ENCODE assay signal across 24 cellular contexts in the genomic region with DNA sequence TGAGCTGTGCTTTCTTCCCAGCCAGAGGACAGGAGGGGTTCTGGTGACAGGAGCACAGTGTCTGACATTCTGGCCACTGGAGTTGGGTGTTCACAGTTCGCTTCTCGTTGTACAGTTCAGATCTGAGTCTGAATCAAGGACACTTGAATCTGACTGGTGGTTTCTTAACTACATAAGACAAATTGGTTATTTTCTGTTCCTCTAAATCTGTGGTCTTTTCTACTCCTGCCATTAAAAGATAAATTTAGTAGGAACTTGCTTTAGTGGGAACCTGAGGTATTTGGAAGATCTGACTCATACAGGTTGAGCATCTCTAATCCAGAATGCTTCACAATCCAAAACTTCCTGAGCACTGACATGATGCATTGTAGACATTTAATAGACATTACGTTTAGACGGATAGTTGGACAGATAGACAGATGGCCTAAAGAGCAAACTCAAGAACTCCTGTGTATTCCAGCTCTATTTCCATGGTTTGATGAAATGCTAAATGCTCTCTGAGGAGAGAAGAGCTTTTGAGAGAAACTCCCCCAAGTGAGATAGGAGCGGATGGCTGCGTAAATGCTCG.
DNase-seq lines count a peak whose midpoint lies in the region; ATAC-seq and TF ChIP-seq lines count a peak whose summit lies in the region.
"Had no signal": no experiment of that assay in that cellular context is flagged by ENCODE, and none has a peak within 500 bp of the region (broad histone marks: within the 10 kb centered on the region; RNA-seq: fewer than 3 reads in every experiment).

No MANE protein-coding gene starts in this region.

- no peak for TF ChIP-seq POLR2A in gastrocnemius medialis (IDR thresholded peaks at IDR 0.05)
- no peak for TF ChIP-seq POLR2A in breast epithelium (IDR thresholded peaks at IDR 0.05)

- TF ChIP-seq CTCF in GM12864 (IDR thresholded peaks at IDR 0.05; ENCODE audit: low read depth, low read length, missing control alignments) = no peak
- no peak for TF ChIP-seq CTCF in gastrocnemius medialis (IDR thresholded peaks at IDR 0.05 in 4 of 5, conservative IDR thresholded peaks at IDR 0.05 in 1 of 5)
- no peak for TF ChIP-seq CTCF in breast epithelium (IDR thresholded peaks at IDR 0.05)

- peak overlapping the region; percentile 72 to 82 (median 75) for H3K27ac ChIP-seq in gastrocnemius medialis
- no peak overlapping the region for H3K27ac ChIP-seq in breast epithelium
- H3K27ac ChIP-seq: cardiac muscle cell, suprapubic skin had no signal

- H3K4me3 ChIP-seq in GM12864 (ENCODE audit: low read depth, low read length) (peak overlapping the region; percentile 33), gastrocnemius medialis (no peak overlapping the region), breast epithelium (no peak overlapping the region)
- H3K4me3 ChIP-seq: cardiac muscle cell, lung, suprapubic skin had no signal

- DNase-seq in GM12864 (ENCODE audit: low read depth) (no peak), gastrocnemius medialis (no peak), breast epithelium (ENCODE audit: low spot score in 2 of 2) (no peak)
- no peak for DNase-seq in activated T-helper 1 cell treated with anti-CD3 and anti-CD28 coated beads, Interleukin-12 subunit alpha, Interleukin-12 subunit beta, Interleukin-2, Interleukin-4 antibody, amounts not matched to agents 30 ng/mL and 10 ng/mL and 1 ng/mL, durations not matched to agents 14 hours and 24 hours and 36 hours (ENCODE audit: low spot score)
- DNase-seq: AML-193; DMS 273 treated with DMSO at 0.1 percent for 48 hours; effector CD8-positive, alpha-beta T cell; HCEC 1CT; islet precursor cell; KG1; naive thymus-derived CD4-positive, alpha-beta T cell; NCI-H1105; NCI-H2107; NCI-H510A treated with DMSO at 0.1 percent for 48 hours; PC-3; stimulated activated CD4-positive, alpha-beta T cell treated with anti-CD3 and anti-CD28 coated beads, Interleukin-4, amount 100 ng/mL, for 4 hours had no signal

- in situ Hi-C loops in gastrocnemius medialis (cut with MboI; ENCODE audit: low sequenced_read_pairs in 4 of 4) = loop anchor here in 2 of 4 donors (5.0 to 25.0 kb wide), 4 partner anchors 78 to 303 kb away; no protein-coding TSS in a partner anchor

- no peak overlapping the region for H3K4me3 Mint-ChIP-seq in activated T-helper 1 cell treated with anti-CD3 and anti-CD28 coated beads, Interleukin-12 subunit alpha, Interleukin-12 subunit beta, Interleukin-2, Interleukin-4 antibody, amounts not matched to agents 30 ng/mL and 10 ng/mL and 1 ng/mL, durations not matched to agents 14 hours and 24 hours and 36 hours
- H3K4me3 Mint-ChIP-seq: activated T-helper 17 cell treated with anti-CD3 and anti-CD28 coated beads, Interleukin-2, amount 50 U/mL, for 72 hours; naive thymus-derived CD4-positive, alpha-beta T cell; T-helper 2 cell treated with Interferon-gamma antibody and Interleukin-4, amounts not matched to agents 5 μg/mL and 100 μg/mL, for 36 hours had no signal

- H3K9me3 Mint-ChIP-seq in activated T-helper 1 cell treated with anti-CD3 and anti-CD28 coated beads, Interleukin-12 subunit alpha, Interleukin-12 subunit beta, Interleukin-2, Interleukin-4 antibody, amounts not matched to agents 30 ng/mL and 10 ng/mL and 1 ng/mL, durations not matched to agents 14 hours and 24 hours and 36 hours = no peaks in the 10 kb centered on the region
- H3K9me3 Mint-ChIP-seq: activated T-helper 17 cell treated with anti-CD3 and anti-CD28 coated beads, Interleukin-2, amount 50 U/mL, for 72 hours; naive thymus-derived CD4-positive, alpha-beta T cell; T-helper 2 cell treated with Interferon-gamma antibody and Interleukin-4, amounts not matched to agents 5 μg/mL and 100 μg/mL, for 36 hours had no signal

- ATAC-seq in GM21576 (IDR thresholded peaks at IDR 0.05; ENCODE audit: unreplicated experiment) (peak; percentile 23), gastrocnemius medialis (no peak), HG03095 (IDR thresholded peaks at IDR 0.05; ENCODE audit: unreplicated experiment) (no peak), HG02938 (IDR thresholded peaks at IDR 0.05; ENCODE audit: unreplicated experiment) (no peak)
- ATAC-seq: activated T-helper 17 cell treated with anti-CD3 and anti-CD28 coated beads, Interleukin-2, amount 50 U/mL, for 72 hours; naive thymus-derived CD4-positive, alpha-beta T cell; PC-3 had no signal

- intact Hi-C loops in activated T-helper 1 cell treated with anti-CD3 and anti-CD28 coated beads, Interleukin-12 subunit alpha, Interleukin-12 subunit beta, Interleukin-2, Interleukin-4 antibody, amounts not matched to agents 30 ng/mL and 10 ng/mL and 1 ng/mL, durations not matched to agents 14 hours and 24 hours and 36 hours (cut with micrococcal nuclease) = loop anchor here (5.0 kb wide), 2 partner anchors 247 to 1613 kb away; no protein-coding TSS in a partner anchor
- intact Hi-C loops in gastrocnemius medialis (cut with DNase I; ENCODE audit: low total_unique reads) (loop anchor here (10.0 kb wide), 1 partner anchor 1890 kb away; a partner anchor contains a TSS), breast epithelium (cut with DNase I; ENCODE audit: low total_unique reads) (loop anchor here (5.0 kb wide), 1 partner anchor 78 kb away; no protein-coding TSS in a partner anchor)

- H3K4me1 ChIP-seq in gastrocnemius medialis (peaks cover 21% of the 10 kb centered on the region in 2 donors), breast epithelium (no peaks in the 10 kb centered on the region)

- peaks cover 33% of the 10 kb centered on the region for H3K4me1 Mint-ChIP-seq in activated T-helper 1 cell treated with anti-CD3 and anti-CD28 coated beads, Interleukin-12 subunit alpha, Interleukin-12 subunit beta, Interleukin-2, Interleukin-4 antibody, amounts not matched to agents 30 ng/mL and 10 ng/mL and 1 ng/mL, durations not matched to agents 14 hours and 24 hours and 36 hours (ENCODE audit: low read depth)
- H3K4me1 Mint-ChIP-seq: activated T-helper 17 cell treated with anti-CD3 and anti-CD28 coated beads, Interleukin-2, amount 50 U/mL, for 72 hours had no signal

- peak overlapping the region; percentile 34 for H3K27ac Mint-ChIP-seq in activated T-helper 1 cell treated with anti-CD3 and anti-CD28 coated beads, Interleukin-12 subunit alpha, Interleukin-12 subunit beta, Interleukin-2, Interleukin-4 antibody, amounts not matched to agents 30 ng/mL and 10 ng/mL and 1 ng/mL, durations not matched to agents 14 hours and 24 hours and 36 hours
- H3K27ac Mint-ChIP-seq: activated T-helper 17 cell treated with anti-CD3 and anti-CD28 coated beads, Interleukin-2, amount 50 U/mL, for 72 hours; T-helper 2 cell treated with Interferon-gamma antibody and Interleukin-4, amounts not matched to agents 5 μg/mL and 100 μg/mL, for 36 hours had no signal

- peaks cover 35% of the 10 kb centered on the region for H3K36me3 Mint-ChIP-seq in activated T-helper 1 cell treated with anti-CD3 and anti-CD28 coated beads, Interleukin-12 subunit alpha, Interleukin-12 subunit beta, Interleukin-2, Interleukin-4 antibody, amounts not matched to agents 30 ng/mL and 10 ng/mL and 1 ng/mL, durations not matched to agents 14 hours and 24 hours and 36 hours (ENCODE audit: low read depth)

- no peaks in the 10 kb centered on the region for H3K27me3 ChIP-seq in gastrocnemius medialis
- no peaks in the 10 kb centered on the region for H3K27me3 ChIP-seq in breast epithelium
- H3K27me3 ChIP-seq: cardiac muscle cell, suprapubic skin had no signal

- H3K36me3 ChIP-seq in gastrocnemius medialis = peaks cover 0 to 30% of the 10 kb centered on the region in 2 donors
- no peaks in the 10 kb centered on the region for H3K36me3 ChIP-seq in breast epithelium

- H3K27me3 Mint-ChIP-seq in activated T-helper 1 cell treated with anti-CD3 and anti-CD28 coated beads, Interleukin-12 subunit alpha, Interleukin-12 subunit beta, Interleukin-2, Interleukin-4 antibody, amounts not matched to agents 30 ng/mL and 10 ng/mL and 1 ng/mL, durations not matched to agents 14 hours and 24 hours and 36 hours (ENCODE audit: insufficient read depth) = no peaks in the 10 kb centered on the region
- H3K27me3 Mint-ChIP-seq: activated T-helper 17 cell treated with anti-CD3 and anti-CD28 coated beads, Interleukin-2, amount 50 U/mL, for 72 hours; naive thymus-derived CD4-positive, alpha-beta T cell had no signal

- no peaks in the 10 kb centered on the region for H3K9me3 ChIP-seq in gastrocnemius medialis
- H3K9me3 ChIP-seq in breast epithelium = no peaks in the 10 kb centered on the region
- H3K9me3 ChIP-seq: suprapubic skin had no signal

Comparison
In these comparisons a context has a peak if more than half of its experiments do, and no peak if none do; other contexts are left out.
1. H3K27ac ChIP-seq: peak in gastrocnemius medialis (4 of 4); none in breast epithelium (0 of 2).